Comparison of ENCODE assay signal across 1 cellular context in the genomic region with DNA sequence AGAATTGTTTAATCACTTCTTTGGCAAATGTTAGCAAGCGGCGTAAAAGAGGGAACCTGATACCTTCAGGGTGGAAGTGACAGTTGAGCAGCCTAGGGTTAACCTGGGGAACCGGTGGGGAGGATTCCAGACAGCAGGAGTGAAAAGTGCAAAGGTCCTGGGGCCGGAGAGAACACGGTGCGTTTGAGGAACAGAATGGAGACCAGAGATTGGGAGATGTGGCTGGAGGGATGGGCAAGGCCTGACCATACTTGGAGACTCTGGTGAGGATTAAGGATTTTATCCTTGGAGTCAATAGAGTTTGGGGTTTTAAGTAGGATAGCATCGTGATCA.
A peak's percentile ranks its signal among the peaks of the same experiment; 100 is the strongest.
TF ChIP-seq lines count a peak whose summit lies in the region.

No MANE protein-coding gene starts in this region.

TF ChIP-seq in HepG2, 621 proteins besides CTCF, POLR2A, EP300 and RAD21:
- no peak for TF ChIP-seq NRL (CRISPR knock-in tag; IDR thresholded peaks at IDR 0.05; ENCODE audit: borderline replicate concordance)
- TF ChIP-seq, protein P1, sequence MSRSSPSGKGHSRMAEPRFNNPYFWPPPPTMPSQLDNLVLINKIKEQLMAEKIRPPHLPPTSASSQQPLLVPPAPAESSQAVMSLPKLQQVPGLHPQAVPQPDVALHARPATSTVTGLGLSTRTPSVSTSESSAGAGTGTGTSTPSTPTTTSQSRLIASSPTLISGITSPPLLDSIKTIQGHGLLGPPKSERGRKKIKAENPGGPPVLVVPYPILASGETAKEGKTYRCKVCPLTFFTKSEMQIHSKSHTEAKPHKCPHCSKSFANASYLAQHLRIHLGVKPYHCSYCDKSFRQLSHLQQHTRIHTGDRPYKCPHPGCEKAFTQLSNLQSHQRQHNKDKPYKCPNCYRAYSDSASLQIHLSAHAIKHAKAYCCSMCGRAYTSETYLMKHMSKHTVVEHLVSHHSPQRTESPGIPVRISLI (CRISPR knock-in tag; IDR thresholded peaks at IDR 0.05; ENCODE audit: borderline replicate concordance), result no peak
- TF ChIP-seq ZNF224 (CRISPR knock-in tag; IDR thresholded peaks at IDR 0.05), result no peak
- TF ChIP-seq HNF4G (IDR thresholded peaks at IDR 0.05; ENCODE audit: borderline replicate concordance, low read depth, low read length), result peak; percentile 38; the same call in 1 of the 2 replicates
- no peak for TF ChIP-seq HNF4G (CRISPR knock-in tag; IDR thresholded peaks at IDR 0.05; ENCODE audit: borderline replicate concordance, low read depth)
- TF ChIP-seq ZNF263 (CRISPR knock-in tag; IDR thresholded peaks at IDR 0.05), result peak; percentile 94
- no peak for TF ChIP-seq ZNF547 (CRISPR knock-in tag; IDR thresholded peaks at IDR 0.05)
- 0 out of 2 replicates have a peak, but pooled peaks have one; percentile 62 for TF ChIP-seq SIX1 (CRISPR knock-in tag; IDR thresholded peaks at IDR 0.05; ENCODE audit: borderline replicate concordance)
- TF ChIP-seq CHD4 (IDR thresholded peaks at IDR 0.05; ENCODE audit: borderline replicate concordance, low read length), result peak; percentile 20
- TF ChIP-seq BCL6 (CRISPR knock-in tag; IDR thresholded peaks at IDR 0.05), result no peak
- 0 out of 2 replicates have a peak, but pooled peaks have one; percentile 3 for TF ChIP-seq KMT2A (CRISPR knock-in tag; IDR thresholded peaks at IDR 0.05)
- peak; percentile 50; the same call in 1 of the 2 replicates for TF ChIP-seq ZNF652 (CRISPR knock-in tag; IDR thresholded peaks at IDR 0.05; ENCODE audit: borderline replicate concordance, low read depth)
- TF ChIP-seq, protein P2, sequence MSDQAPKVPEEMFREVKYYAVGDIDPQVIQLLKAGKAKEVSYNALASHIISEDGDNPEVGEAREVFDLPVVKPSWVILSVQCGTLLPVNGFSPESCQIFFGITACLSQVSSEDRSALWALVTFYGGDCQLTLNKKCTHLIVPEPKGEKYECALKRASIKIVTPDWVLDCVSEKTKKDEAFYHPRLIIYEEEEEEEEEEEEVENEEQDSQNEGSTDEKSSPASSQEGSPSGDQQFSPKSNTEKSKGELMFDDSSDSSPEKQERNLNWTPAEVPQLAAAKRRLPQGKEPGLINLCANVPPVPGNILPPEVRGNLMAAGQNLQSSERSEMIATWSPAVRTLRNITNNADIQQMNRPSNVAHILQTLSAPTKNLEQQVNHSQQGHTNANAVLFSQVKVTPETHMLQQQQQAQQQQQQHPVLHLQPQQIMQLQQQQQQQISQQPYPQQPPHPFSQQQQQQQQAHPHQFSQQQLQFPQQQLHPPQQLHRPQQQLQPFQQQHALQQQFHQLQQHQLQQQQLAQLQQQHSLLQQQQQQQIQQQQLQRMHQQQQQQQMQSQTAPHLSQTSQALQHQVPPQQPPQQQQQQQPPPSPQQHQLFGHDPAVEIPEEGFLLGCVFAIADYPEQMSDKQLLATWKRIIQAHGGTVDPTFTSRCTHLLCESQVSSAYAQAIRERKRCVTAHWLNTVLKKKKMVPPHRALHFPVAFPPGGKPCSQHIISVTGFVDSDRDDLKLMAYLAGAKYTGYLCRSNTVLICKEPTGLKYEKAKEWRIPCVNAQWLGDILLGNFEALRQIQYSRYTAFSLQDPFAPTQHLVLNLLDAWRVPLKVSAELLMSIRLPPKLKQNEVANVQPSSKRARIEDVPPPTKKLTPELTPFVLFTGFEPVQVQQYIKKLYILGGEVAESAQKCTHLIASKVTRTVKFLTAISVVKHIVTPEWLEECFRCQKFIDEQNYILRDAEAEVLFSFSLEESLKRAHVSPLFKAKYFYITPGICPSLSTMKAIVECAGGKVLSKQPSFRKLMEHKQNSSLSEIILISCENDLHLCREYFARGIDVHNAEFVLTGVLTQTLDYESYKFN (CRISPR knock-in tag; conservative IDR thresholded peaks at IDR 0.05), result peak; percentile 5; the same call in 1 of the 2 replicates
- no peak for TF ChIP-seq AGO2 (optimal IDR thresholded peaks at IDR 0.05; ENCODE audit: low read depth, low read length)
- no peak for TF ChIP-seq ZNF83 (CRISPR knock-in tag; IDR thresholded peaks at IDR 0.05; ENCODE audit: borderline replicate concordance)
- no peak for TF ChIP-seq ZNF644 (CRISPR knock-in tag; IDR thresholded peaks at IDR 0.05; ENCODE audit: low read depth)
- 0 out of 2 replicates have a peak, but pooled peaks have one; percentile 69 for TF ChIP-seq KDM1A (CRISPR knock-in tag; IDR thresholded peaks at IDR 0.05)
- TF ChIP-seq, protein P3, sequence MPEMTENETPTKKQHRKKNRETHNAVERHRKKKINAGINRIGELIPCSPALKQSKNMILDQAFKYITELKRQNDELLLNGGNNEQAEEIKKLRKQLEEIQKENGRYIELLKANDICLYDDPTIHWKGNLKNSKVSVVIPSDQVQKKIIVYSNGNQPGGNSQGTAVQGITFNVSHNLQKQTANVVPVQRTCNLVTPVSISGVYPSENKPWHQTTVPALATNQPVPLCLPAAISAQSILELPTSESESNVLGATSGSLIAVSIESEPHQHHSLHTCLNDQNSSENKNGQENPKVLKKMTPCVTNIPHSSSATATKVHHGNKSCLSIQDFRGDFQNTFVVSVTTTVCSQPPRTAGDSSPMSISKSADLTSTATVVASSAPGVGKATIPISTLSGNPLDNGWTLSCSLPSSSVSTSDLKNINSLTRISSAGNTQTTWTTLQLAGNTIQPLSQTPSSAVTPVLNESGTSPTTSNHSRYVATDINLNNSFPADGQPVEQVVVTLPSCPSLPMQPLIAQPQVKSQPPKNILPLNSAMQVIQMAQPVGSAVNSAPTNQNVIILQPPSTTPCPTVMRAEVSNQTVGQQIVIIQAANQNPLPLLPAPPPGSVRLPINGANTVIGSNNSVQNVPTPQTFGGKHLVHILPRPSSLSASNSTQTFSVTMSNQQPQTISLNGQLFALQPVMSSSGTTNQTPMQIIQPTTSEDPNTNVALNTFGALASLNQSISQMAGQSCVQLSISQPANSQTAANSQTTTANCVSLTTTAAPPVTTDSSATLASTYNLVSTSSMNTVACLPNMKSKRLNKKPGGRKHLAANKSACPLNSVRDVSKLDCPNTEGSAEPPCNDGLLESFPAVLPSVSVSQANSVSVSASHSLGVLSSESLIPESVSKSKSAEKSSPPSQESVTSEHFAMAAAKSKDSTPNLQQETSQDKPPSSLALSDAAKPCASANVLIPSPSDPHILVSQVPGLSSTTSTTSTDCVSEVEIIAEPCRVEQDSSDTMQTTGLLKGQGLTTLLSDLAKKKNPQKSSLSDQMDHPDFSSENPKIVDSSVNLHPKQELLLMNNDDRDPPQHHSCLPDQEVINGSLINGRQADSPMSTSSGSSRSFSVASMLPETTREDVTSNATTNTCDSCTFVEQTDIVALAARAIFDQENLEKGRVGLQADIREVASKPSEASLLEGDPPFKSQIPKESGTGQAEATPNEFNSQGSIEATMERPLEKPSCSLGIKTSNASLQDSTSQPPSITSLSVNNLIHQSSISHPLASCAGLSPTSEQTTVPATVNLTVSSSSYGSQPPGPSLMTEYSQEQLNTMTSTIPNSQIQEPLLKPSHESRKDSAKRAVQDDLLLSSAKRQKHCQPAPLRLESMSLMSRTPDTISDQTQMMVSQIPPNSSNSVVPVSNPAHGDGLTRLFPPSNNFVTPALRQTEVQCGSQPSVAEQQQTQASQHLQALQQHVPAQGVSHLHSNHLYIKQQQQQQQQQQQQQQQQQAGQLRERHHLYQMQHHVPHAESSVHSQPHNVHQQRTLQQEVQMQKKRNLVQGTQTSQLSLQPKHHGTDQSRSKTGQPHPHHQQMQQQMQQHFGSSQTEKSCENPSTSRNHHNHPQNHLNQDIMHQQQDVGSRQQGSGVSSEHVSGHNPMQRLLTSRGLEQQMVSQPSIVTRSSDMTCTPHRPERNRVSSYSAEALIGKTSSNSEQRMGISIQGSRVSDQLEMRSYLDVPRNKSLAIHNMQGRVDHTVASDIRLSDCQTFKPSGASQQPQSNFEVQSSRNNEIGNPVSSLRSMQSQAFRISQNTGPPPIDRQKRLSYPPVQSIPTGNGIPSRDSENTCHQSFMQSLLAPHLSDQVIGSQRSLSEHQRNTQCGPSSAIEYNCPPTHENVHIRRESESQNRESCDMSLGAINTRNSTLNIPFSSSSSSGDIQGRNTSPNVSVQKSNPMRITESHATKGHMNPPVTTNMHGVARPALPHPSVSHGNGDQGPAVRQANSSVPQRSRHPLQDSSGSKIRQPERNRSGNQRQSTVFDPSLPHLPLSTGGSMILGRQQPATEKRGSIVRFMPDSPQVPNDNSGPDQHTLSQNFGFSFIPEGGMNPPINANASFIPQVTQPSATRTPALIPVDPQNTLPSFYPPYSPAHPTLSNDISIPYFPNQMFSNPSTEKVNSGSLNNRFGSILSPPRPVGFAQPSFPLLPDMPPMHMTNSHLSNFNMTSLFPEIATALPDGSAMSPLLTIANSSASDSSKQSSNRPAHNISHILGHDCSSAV (CRISPR knock-in tag; IDR thresholded peaks at IDR 0.05; ENCODE audit: borderline replicate concordance), result no peak
- TF ChIP-seq, protein P4, sequence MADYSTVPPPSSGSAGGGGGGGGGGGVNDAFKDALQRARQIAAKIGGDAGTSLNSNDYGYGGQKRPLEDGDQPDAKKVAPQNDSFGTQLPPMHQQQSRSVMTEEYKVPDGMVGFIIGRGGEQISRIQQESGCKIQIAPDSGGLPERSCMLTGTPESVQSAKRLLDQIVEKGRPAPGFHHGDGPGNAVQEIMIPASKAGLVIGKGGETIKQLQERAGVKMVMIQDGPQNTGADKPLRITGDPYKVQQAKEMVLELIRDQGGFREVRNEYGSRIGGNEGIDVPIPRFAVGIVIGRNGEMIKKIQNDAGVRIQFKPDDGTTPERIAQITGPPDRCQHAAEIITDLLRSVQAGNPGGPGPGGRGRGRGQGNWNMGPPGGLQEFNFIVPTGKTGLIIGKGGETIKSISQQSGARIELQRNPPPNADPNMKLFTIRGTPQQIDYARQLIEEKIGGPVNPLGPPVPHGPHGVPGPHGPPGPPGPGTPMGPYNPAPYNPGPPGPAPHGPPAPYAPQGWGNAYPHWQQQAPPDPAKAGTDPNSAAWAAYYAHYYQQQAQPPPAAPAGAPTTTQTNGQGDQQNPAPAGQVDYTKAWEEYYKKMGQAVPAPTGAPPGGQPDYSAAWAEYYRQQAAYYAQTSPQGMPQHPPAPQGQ (CRISPR knock-in tag; IDR thresholded peaks at IDR 0.05; ENCODE audit: borderline replicate concordance), result no peak
- TF ChIP-seq, protein P5, sequence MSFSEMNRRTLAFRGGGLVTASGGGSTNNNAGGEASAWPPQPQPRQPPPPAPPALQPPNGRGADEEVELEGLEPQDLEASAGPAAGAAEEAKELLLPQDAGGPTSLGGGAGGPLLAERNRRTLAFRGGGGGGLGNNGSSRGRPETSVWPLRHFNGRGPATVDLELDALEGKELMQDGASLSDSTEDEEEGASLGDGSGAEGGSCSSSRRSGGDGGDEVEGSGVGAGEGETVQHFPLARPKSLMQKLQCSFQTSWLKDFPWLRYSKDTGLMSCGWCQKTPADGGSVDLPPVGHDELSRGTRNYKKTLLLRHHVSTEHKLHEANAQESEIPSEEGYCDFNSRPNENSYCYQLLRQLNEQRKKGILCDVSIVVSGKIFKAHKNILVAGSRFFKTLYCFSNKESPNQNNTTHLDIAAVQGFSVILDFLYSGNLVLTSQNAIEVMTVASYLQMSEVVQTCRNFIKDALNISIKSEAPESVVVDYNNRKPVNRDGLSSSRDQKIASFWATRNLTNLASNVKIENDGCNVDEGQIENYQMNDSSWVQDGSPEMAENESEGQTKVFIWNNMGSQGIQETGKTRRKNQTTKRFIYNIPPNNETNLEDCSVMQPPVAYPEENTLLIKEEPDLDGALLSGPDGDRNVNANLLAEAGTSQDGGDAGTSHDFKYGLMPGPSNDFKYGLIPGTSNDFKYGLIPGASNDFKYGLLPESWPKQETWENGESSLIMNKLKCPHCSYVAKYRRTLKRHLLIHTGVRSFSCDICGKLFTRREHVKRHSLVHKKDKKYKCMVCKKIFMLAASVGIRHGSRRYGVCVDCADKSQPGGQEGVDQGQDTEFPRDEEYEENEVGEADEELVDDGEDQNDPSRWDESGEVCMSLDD (CRISPR knock-in tag; IDR thresholded peaks at IDR 0.05; ENCODE audit: borderline replicate concordance), result no peak
- TF ChIP-seq ZFX (CRISPR knock-in tag; IDR thresholded peaks at IDR 0.05; ENCODE audit: low read depth), result no peak
- TF ChIP-seq HNF4A (CRISPR knock-in tag; IDR thresholded peaks at IDR 0.05), result peak; percentile 34; the same call in 1 of the 2 replicates
- TF ChIP-seq ZMYM2 (CRISPR knock-in tag; IDR thresholded peaks at IDR 0.05), result 0 out of 2 replicates have a peak, but pooled peaks have one; percentile 60
- TF ChIP-seq ZMYM3 (CRISPR knock-in tag; IDR thresholded peaks at IDR 0.05), result peak; percentile 78
